8 cellular contexts compared by ENCODE assay signal in genomic region chr17:64448665-64449512, GRCh38. TPM values are rescaled to one million over a fixed set of nuclear protein-coding genes. Genes with fewer than 3 reads are reported as not detected.
DNase-seq lines count a peak whose midpoint lies in the region; ATAC-seq and TF ChIP-seq lines count a peak whose summit lies in the region.

MILR1 (plus strand) TSS chr17:64449115; CDS start chr17:64449169, 54 bp downstream.

- H3K79me2 ChIP-seq in osteoblast (ENCODE audit: insufficient read depth, low read length): no peaks in the 10 kb centered on the region

- peak within 1 kb of the TSS; percentile 67 for H3K27ac ChIP-seq in osteoblast (ENCODE audit: low read depth, low read length)

- H3K9me3 ChIP-seq in osteoblast (ENCODE audit: low read depth, low read length): no peaks in the 10 kb centered on the region

- H3K27ac Mint-ChIP-seq in activated CD8-positive, alpha-beta T cell treated with anti-CD3 and anti-CD28 coated beads, Interleukin-2, amount 10 ng/mL, durations not matched to agents 7 days and 5 days: peak within 1 kb of the TSS; percentile 80
- H3K27ac Mint-ChIP-seq in activated CD8-positive, alpha-beta T cell treated with anti-CD3 and anti-CD28 coated beads for 36 hours: no peak within 1 kb of the TSS

- H3K27me3 Mint-ChIP-seq in activated CD8-positive, alpha-beta T cell treated with anti-CD3 and anti-CD28 coated beads, Interleukin-2, amount 10 ng/mL, durations not matched to agents 7 days and 5 days (ENCODE audit: low read depth): no peaks in the 10 kb centered on the region
- H3K27me3 Mint-ChIP-seq in activated CD8-positive, alpha-beta T cell treated with anti-CD3 and anti-CD28 coated beads for 36 hours: no peaks in the 10 kb centered on the region

- DNase-seq in activated CD8-positive, alpha-beta T cell treated with anti-CD3 and anti-CD28 coated beads, Interleukin-2, amount 10 ng/mL, durations not matched to agents 7 days and 5 days: no peak
- no peak for DNase-seq in activated CD8-positive, alpha-beta T cell treated with anti-CD3 and anti-CD28 coated beads for 36 hours
- DNase-seq in RKO (ENCODE audit: low spot score): peak; percentile 63
- DNase-seq in epithelial cell of proximal tubule (ENCODE audit: low read depth): peak; percentile 26
- DNase-seq in osteoblast (ENCODE audit: insufficient read length, low spot score, missing footprints): peak; percentile 86
- no peak for DNase-seq in NCI-H82 treated with DMSO at 0.1 percent for 48 hours (lab: John Stamatoyannopoulos, UW; ENCODE audit: unreplicated experiment)
- no peak for DNase-seq in ecto neural progenitor cell (ENCODE audit: low spot score)

- POLR2A ChIA-PET in activated CD8-positive, alpha-beta T cell treated with anti-CD3 and anti-CD28 coated beads, Interleukin-2, amount 10 ng/mL, durations not matched to agents 7 days and 5 days (lab: Charles Lee): interaction anchor here (0.6 to 0.8 kb wide), 3 partner anchors 23 to 92 kb away, joined by 3 read pairs; no protein-coding TSS in a partner anchor
- POLR2A ChIA-PET in activated CD8-positive, alpha-beta T cell treated with anti-CD3 and anti-CD28 coated beads for 36 hours (lab: Charles Lee): no interaction called here

- no peak for TF ChIP-seq CTCF in activated CD8-positive, alpha-beta T cell treated with anti-CD3 and anti-CD28 coated beads for 36 hours (IDR thresholded peaks at IDR 0.05)
- TF ChIP-seq CTCF in epithelial cell of proximal tubule (conservative IDR thresholded peaks at IDR 0.05; ENCODE audit: low read depth, low read length) (no peak), osteoblast (IDR thresholded peaks at IDR 0.05; ENCODE audit: extremely low read depth, low read depth, low read length) (no peak)

- H2AFZ ChIP-seq in osteoblast (ENCODE audit: low read length): peak within 1 kb of the TSS; percentile 78

- no peaks in the 10 kb centered on the region for H4K20me1 ChIP-seq in osteoblast (ENCODE audit: insufficient read depth, low read length)

- H3K4me1 ChIP-seq in osteoblast (ENCODE audit: insufficient read depth, low read length): peaks cover 20% of the 10 kb centered on the region

- peak within 1 kb of the TSS; percentile 77 for H3K4me2 ChIP-seq in osteoblast (ENCODE audit: insufficient read depth, low read length)

- peaks cover 36% of the 10 kb centered on the region for H3K4me1 Mint-ChIP-seq in activated CD8-positive, alpha-beta T cell treated with anti-CD3 and anti-CD28 coated beads, Interleukin-2, amount 10 ng/mL, durations not matched to agents 7 days and 5 days (ENCODE audit: low read depth)
- peaks cover 6% of the 10 kb centered on the region for H3K4me1 Mint-ChIP-seq in activated CD8-positive, alpha-beta T cell treated with anti-CD3 and anti-CD28 coated beads for 36 hours (ENCODE audit: low read depth)

- H3K27me3 ChIP-seq in osteoblast (ENCODE audit: insufficient read depth, low read length): no peaks in the 10 kb centered on the region

- intact Hi-C loops in activated CD8-positive, alpha-beta T cell treated with anti-CD3 and anti-CD28 coated beads for 36 hours (cut with micrococcal nuclease): no loop called here

- H3K9me3 Mint-ChIP-seq in activated CD8-positive, alpha-beta T cell treated with anti-CD3 and anti-CD28 coated beads, Interleukin-2, amount 10 ng/mL, durations not matched to agents 7 days and 5 days (ENCODE audit: insufficient read depth): no peaks in the 10 kb centered on the region
- no peaks in the 10 kb centered on the region for H3K9me3 Mint-ChIP-seq in activated CD8-positive, alpha-beta T cell treated with anti-CD3 and anti-CD28 coated beads for 36 hours

- peak; percentile 63 for ATAC-seq in activated CD8-positive, alpha-beta T cell treated with anti-CD3 and anti-CD28 coated beads, Interleukin-2, amount 10 ng/mL, durations not matched to agents 7 days and 5 days
- ATAC-seq in activated CD8-positive, alpha-beta T cell treated with anti-CD3 and anti-CD28 coated beads for 36 hours: no peak
- ATAC-seq in HG02885 (IDR thresholded peaks at IDR 0.05; ENCODE audit: poor library complexity, unreplicated experiment): no peak

- H3K4me3 Mint-ChIP-seq in activated CD8-positive, alpha-beta T cell treated with anti-CD3 and anti-CD28 coated beads, Interleukin-2, amount 10 ng/mL, durations not matched to agents 7 days and 5 days: peak within 1 kb of the TSS; percentile 40
- H3K4me3 Mint-ChIP-seq in activated CD8-positive, alpha-beta T cell treated with anti-CD3 and anti-CD28 coated beads for 36 hours: no peak within 1 kb of the TSS

- no peak within 1 kb of the TSS for H3K4me3 ChIP-seq in epithelial cell of proximal tubule (ENCODE audit: low read depth, low read length)
- peak within 1 kb of the TSS; percentile 47 for H3K4me3 ChIP-seq in osteoblast (ENCODE audit: insufficient read depth, low read length)

- no peaks in the 10 kb centered on the region for H3K36me3 ChIP-seq in osteoblast (ENCODE audit: insufficient read depth, low read length)

- CTCF ChIA-PET in activated CD8-positive, alpha-beta T cell treated with anti-CD3 and anti-CD28 coated beads, Interleukin-2, amount 10 ng/mL, durations not matched to agents 7 days and 5 days (lab: Charles Lee): interaction anchor here (0.8 to 6.0 kb wide), 8 partner anchors 27 to 315 kb away, joined by 3 to 27 read pairs (median 4); partner anchors contain the start of gene POLG2
- CTCF ChIA-PET in activated CD8-positive, alpha-beta T cell treated with anti-CD3 and anti-CD28 coated beads for 36 hours (lab: Charles Lee): interaction anchor here (1.0 to 4.2 kb wide), 6 partner anchors 30 to 157 kb away, joined by 3 to 21 read pairs (median 4); no protein-coding TSS in a partner anchor

- no peaks in the 10 kb centered on the region for H3K36me3 Mint-ChIP-seq in activated CD8-positive, alpha-beta T cell treated with anti-CD3 and anti-CD28 coated beads, Interleukin-2, amount 10 ng/mL, durations not matched to agents 7 days and 5 days (ENCODE audit: low read depth)
- no peaks in the 10 kb centered on the region for H3K36me3 Mint-ChIP-seq in activated CD8-positive, alpha-beta T cell treated with anti-CD3 and anti-CD28 coated beads for 36 hours (ENCODE audit: low read depth)

RNA-seq across cellular contexts. Expression of gene MILR1, which starts in this region (rescaled TPM):
- total RNA-seq in activated CD8-positive, alpha-beta T cell treated with anti-CD3 and anti-CD28 coated beads, Interleukin-2, amount 10 ng/mL, durations not matched to agents 7 days and 5 days: 1 to 10 TPM; 1.7 to 2.3 TPM
- total RNA-seq in activated CD8-positive, alpha-beta T cell treated with anti-CD3 and anti-CD28 coated beads for 36 hours: 1 to 10 TPM; 1.3 to 2.3 TPM
- total RNA-seq in epithelial cell of proximal tubule: 1.2 TPM in 1 of 2 replicates, not detected in the other
- total RNA-seq in osteoblast: 12.3 and 27.7 TPM in 2 replicates

Comparison
In these comparisons a context has a peak if more than half of its experiments do, and no peak if none do; other contexts are left out.
1. DNase-seq: peak in RKO (single experiment), epithelial cell of proximal tubule (single experiment) and osteoblast (single experiment); none in activated CD8-positive, alpha-beta T cell treated with anti-CD3 and anti-CD28 coated beads, Interleukin-2, amount 10 ng/mL, durations not matched to agents 7 days and 5 days (single experiment), activated CD8-positive, alpha-beta T cell treated with anti-CD3 and anti-CD28 coated beads for 36 hours (single experiment), NCI-H82 treated with DMSO at 0.1 percent for 48 hours (single experiment) and ecto neural progenitor cell (single experiment).